20 cellular contexts compared by ENCODE assay signal in the genomic region with DNA sequence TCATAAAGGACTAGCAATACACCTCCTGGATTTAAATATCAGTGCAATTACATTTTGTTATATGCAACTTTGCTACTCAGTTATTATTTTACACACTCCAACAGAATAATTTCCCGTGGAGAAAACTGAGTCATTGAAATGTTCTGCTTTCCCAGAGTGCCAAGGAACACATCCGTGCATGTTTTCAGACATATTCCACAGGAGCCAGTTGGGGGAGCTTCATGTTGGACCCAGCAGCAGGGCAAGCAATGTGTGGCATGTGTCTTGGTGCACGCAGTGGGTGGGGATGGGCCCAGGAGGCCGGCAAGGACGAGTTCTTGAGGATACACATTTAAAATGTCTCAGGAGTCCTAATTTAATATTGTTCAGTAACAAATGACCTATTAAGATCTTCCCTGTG. TPM values are rescaled to one million over a fixed set of nuclear protein-coding genes. Genes with fewer than 3 reads are reported as not detected.
DNase-seq lines count a peak whose midpoint lies in the region; ATAC-seq and TF ChIP-seq lines count a peak whose summit lies in the region.
"Had no signal": no experiment of that assay in that cellular context is flagged by ENCODE, and none has a peak within 500 bp of the region (broad histone marks: within the 10 kb centered on the region; RNA-seq: fewer than 3 reads in every experiment).

No MANE protein-coding gene starts in this region.

- TF ChIP-seq CTCF in fibroblast of the aortic adventitia (IDR thresholded peaks at IDR 0.05; ENCODE audit: insufficient read depth, low read length) (no peak), WTC11 (IDR thresholded peaks at IDR 0.05) (no peak), A673 (conservative IDR thresholded peaks at IDR 0.05; ENCODE audit: low read depth, low read length) (no peak)

- H3K27ac ChIP-seq in A673 (ENCODE audit: low read depth, low read length, poor library complexity, severe bottlenecking), result no peak overlapping the region
- H3K27ac ChIP-seq: Peyer's patch, SJCRH30 had no signal

- POLR2A ChIA-PET in WTC11 (lab: Charles Lee) (interaction anchor here (0.5 kb wide), 1 partner anchor 412 kb away, joined by 3 read pairs; no protein-coding TSS in a partner anchor), A673 (lab: Charles Lee; ENCODE audit: low non-redundant PET) (no interaction called here)

- H3K4me3 Mint-ChIP-seq in WTC11, result no peak overlapping the region
- H3K4me3 Mint-ChIP-seq: H9, HFFc6, T-cell had no signal

- no peaks in the 10 kb centered on the region for H3K4me1 ChIP-seq in A673 (ENCODE audit: insufficient read depth, low read length, poor library complexity, severe bottlenecking)
- H3K4me1 ChIP-seq: Peyer's patch, SJCRH30 had no signal

- H3K4me3 ChIP-seq in fibroblast of the aortic adventitia (ENCODE audit: low read depth, low read length) (no peak overlapping the region), A673 (ENCODE audit: low read depth, low read length, poor library complexity, severe bottlenecking) (no peak overlapping the region)
- H3K4me3 ChIP-seq: Peyer's patch had no signal

- no peaks in the 10 kb centered on the region for H3K9me3 Mint-ChIP-seq in WTC11
- H3K9me3 Mint-ChIP-seq: H9, HFFc6, T-cell had no signal

- H3K36me3 Mint-ChIP-seq in WTC11, result no peaks in the 10 kb centered on the region
- H3K36me3 Mint-ChIP-seq: CD14-positive monocyte, T-cell had no signal

- DNase-seq in EH (ENCODE audit: low read depth) (peak; percentile 22), amniotic epithelial cell (ENCODE audit: low read depth) (peak; percentile 16), fibroblast of the aortic adventitia (ENCODE audit: low read depth) (peak; percentile 13), NCI-H2081 treated with DMSO at 0.1 percent for 48 hours (lab: John Stamatoyannopoulos, UW) (no peak), WTC11 (ENCODE audit: low spot score) (no peak), A673 (ENCODE audit: low spot score) (no peak)
- DNase-seq: H9, HFFc6, NCI-H1092, NCI-H1436 treated with DMSO at 0.1 percent for 48 hours, NCI-H2029 treated with DMSO at 0.1 percent for 48 hours, NCI-H2171 treated with DMSO at 0.1 percent for 48 hours, NCI-H524 treated with DMSO at 0.1 percent for 48 hours, NCI-H82, Peyer's patch, SJCRH30, T-cell had no signal

- ATAC-seq in WTC11 (no peak), GM21528 (IDR thresholded peaks at IDR 0.05; ENCODE audit: low FRiP score, unreplicated experiment) (no peak)
- ATAC-seq: T-cell had no signal

- no peaks in the 10 kb centered on the region for H3K9me3 ChIP-seq in A673 (ENCODE audit: low read depth, low read length, poor library complexity, severe bottlenecking)
- H3K9me3 ChIP-seq: Peyer's patch, SJCRH30 had no signal

- BruUV-seq in A673 (replicated peaks; lab: Mats Ljungman, UMichigan), result no TSS peak

- no peak overlapping the region for H3K27ac Mint-ChIP-seq in WTC11
- H3K27ac Mint-ChIP-seq: CD14-positive monocyte, H9, HFFc6, T-cell had no signal

- H3K4me1 Mint-ChIP-seq in WTC11, result no peaks in the 10 kb centered on the region
- H3K4me1 Mint-ChIP-seq: CD14-positive monocyte, H9 had no signal

- CTCF ChIA-PET in WTC11 (lab: Charles Lee), result interaction anchor here (1.0 kb wide), 1 partner anchor 455 kb away, joined by 7 read pairs; no protein-coding TSS in a partner anchor
- CTCF ChIA-PET in A673 (lab: Charles Lee), result no interaction called here

- no peaks in the 10 kb centered on the region for H3K27me3 Mint-ChIP-seq in WTC11 (ENCODE audit: low read depth)

- H3K36me3 ChIP-seq in A673 (ENCODE audit: insufficient read depth, low read length, poor library complexity, severe bottlenecking), result no peaks in the 10 kb centered on the region
- H3K36me3 ChIP-seq: Peyer's patch, SJCRH30 had no signal

- peaks cover 46% of the 10 kb centered on the region for H3K27me3 ChIP-seq in A673 (replicated peaks; ENCODE audit: insufficient read depth, low read depth, low read length, poor library complexity)
- H3K27me3 ChIP-seq: Peyer's patch, SJCRH30 had no signal

- intact Hi-C loops in A673 (cut with micrococcal nuclease; ENCODE audit: unreplicated experiment), result no loop called here

TF ChIP-seq in WTC11, 78 proteins besides CTCF, POLR2A, EP300 and RAD21:
- TF ChIP-seq, protein P1, sequence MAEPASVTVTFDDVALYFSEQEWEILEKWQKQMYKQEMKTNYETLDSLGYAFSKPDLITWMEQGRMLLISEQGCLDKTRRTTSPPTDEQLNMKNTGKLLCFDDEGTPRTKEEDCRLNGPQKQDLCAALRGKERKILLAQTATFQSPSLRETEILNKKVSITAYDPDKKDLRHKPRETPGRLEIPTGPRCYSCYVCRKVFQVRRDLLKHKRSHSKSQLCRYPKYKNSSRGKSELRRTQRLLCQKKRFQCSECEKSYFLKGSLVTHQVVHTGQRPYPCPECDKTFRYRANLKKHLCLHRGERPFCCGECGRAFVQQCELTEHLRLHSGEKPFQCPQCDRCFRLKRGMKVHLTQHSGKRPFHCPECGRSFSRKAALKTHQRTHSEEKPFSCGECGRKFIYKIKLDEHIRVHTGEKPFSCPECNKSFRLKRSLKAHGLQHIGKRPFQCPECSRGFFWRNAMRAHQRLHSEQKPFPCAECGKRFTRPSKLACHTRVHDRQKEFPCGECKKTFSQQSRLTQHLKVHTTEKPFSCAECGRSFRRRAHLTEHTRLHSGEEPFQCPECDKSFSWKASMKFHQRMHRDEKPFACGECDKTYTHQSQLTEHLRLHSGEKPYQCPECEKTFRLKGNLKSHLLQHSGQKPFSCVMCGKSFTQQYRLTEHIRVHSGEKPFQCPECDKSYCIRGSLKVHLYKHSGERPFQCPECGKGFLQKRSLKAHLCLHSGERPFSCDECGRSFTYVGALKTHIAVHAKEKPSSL (CRISPR knock-in tag; conservative IDR thresholded peaks at IDR 0.05), result no peak
- no peak for TF ChIP-seq NR3C1 (CRISPR knock-in tag; conservative IDR thresholded peaks at IDR 0.05; ENCODE audit: low read depth)
- TF ChIP-seq, protein P2, sequence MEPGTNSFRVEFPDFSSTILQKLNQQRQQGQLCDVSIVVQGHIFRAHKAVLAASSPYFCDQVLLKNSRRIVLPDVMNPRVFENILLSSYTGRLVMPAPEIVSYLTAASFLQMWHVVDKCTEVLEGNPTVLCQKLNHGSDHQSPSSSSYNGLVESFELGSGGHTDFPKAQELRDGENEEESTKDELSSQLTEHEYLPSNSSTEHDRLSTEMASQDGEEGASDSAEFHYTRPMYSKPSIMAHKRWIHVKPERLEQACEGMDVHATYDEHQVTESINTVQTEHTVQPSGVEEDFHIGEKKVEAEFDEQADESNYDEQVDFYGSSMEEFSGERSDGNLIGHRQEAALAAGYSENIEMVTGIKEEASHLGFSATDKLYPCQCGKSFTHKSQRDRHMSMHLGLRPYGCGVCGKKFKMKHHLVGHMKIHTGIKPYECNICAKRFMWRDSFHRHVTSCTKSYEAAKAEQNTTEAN (CRISPR knock-in tag; IDR thresholded peaks at IDR 0.05), result no peak
- no peak for TF ChIP-seq TCF7 (CRISPR knock-in tag; IDR thresholded peaks at IDR 0.05; ENCODE audit: low read depth)
- no peak for TF ChIP-seq PRRX2 (CRISPR knock-in tag; IDR thresholded peaks at IDR 0.05)
- TF ChIP-seq ZNF121 (CRISPR knock-in tag; IDR thresholded peaks at IDR 0.05), result no peak
- TF ChIP-seq SMAD4 (CRISPR knock-in tag; IDR thresholded peaks at IDR 0.05), result no peak
- TF ChIP-seq SMAD3 (CRISPR knock-in tag; IDR thresholded peaks at IDR 0.05; ENCODE audit: borderline replicate concordance), result no peak
- no peak for TF ChIP-seq GABPB1 (CRISPR knock-in tag; IDR thresholded peaks at IDR 0.05)
- no peak for TF ChIP-seq IRF1 (CRISPR knock-in tag; IDR thresholded peaks at IDR 0.05)
- no peak for TF ChIP-seq CREM (CRISPR knock-in tag; IDR thresholded peaks at IDR 0.05)
- TF ChIP-seq FOXP1 (CRISPR knock-in tag; IDR thresholded peaks at IDR 0.05; ENCODE audit: borderline replicate concordance), result no peak
- TF ChIP-seq, protein P3, sequence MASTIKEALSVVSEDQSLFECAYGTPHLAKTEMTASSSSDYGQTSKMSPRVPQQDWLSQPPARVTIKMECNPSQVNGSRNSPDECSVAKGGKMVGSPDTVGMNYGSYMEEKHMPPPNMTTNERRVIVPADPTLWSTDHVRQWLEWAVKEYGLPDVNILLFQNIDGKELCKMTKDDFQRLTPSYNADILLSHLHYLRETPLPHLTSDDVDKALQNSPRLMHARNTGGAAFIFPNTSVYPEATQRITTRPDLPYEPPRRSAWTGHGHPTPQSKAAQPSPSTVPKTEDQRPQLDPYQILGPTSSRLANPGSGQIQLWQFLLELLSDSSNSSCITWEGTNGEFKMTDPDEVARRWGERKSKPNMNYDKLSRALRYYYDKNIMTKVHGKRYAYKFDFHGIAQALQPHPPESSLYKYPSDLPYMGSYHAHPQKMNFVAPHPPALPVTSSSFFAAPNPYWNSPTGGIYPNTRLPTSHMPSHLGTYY (CRISPR knock-in tag; IDR thresholded peaks at IDR 0.05), result no peak
- TF ChIP-seq ATF2 (CRISPR knock-in tag; IDR thresholded peaks at IDR 0.05; ENCODE audit: borderline replicate concordance, low read depth), result no peak

RNA-seq across cellular contexts. Expression of gene SMIM21, which starts 14.4 kb away (rescaled TPM):
- total RNA-seq in fibroblast of the aortic adventitia (ENCODE audit: low replicate concordance) (not detected in 2 replicates), WTC11 (2021) (not detected in 3 replicates), A673 (2021) (not detected in 2 replicates)
- total RNA-seq: H9, HFFc6, OCI-LY7, Peyer's patch, SJCRH30, T-cell had no signal

Comparison
In these comparisons a context has a peak if more than half of its experiments do, and no peak if none do; other contexts are left out.
1. DNase-seq: peak in EH (single experiment), amniotic epithelial cell (single experiment) and fibroblast of the aortic adventitia (single experiment); none in NCI-H2081 treated with DMSO at 0.1 percent for 48 hours (single experiment), WTC11 (single experiment) and A673 (single experiment).